8 cellular contexts compared by ENCODE assay signal in genomic region chr14:64503434-64504309, GRCh38. TPM values are rescaled to one million over a fixed set of nuclear protein-coding genes. Genes with fewer than 3 reads are reported as not detected.
DNase-seq lines count a peak whose midpoint lies in the region; ATAC-seq, FAIRE-seq and TF ChIP-seq lines count a peak whose summit lies in the region.

Gene ZBTB25 (minus strand): TSS chr14:64503838. CDS start chr14:64490533, 13,305 bp downstream.

- intact Hi-C loops in spleen (cut with DNase I; ENCODE audit: low total_unique reads) = no loop called here

- peaks cover 42 to 80% (median 68%) of the 10 kb centered on the region in 6 donors for H3K4me1 ChIP-seq in spleen

- 0 to 1% (median 0%) methylated on average over 39 to 87 of the region's 87 CpGs for WGBS in spleen, 5 donors

- TF ChIP-seq POLR2A in spleen (IDR thresholded peaks at IDR 0.05) = peak; percentile 50 to 84 (median 53)

- H3K36me3 ChIP-seq in bronchial epithelial cell (ENCODE audit: control insufficient read depth, insufficient read depth, low read length) (no peaks in the 10 kb centered on the region), spleen (peaks cover 0 to 7% (median 3%) of the 10 kb centered on the region in 6 donors)

- no peaks in the 10 kb centered on the region for H3K9me3 Mint-ChIP-seq in WTC11

- DNase-seq in AG04450 (ENCODE audit: low read depth, low spot score) = peak; percentile 78
- DNase-seq in NCI-H2227 treated with DMSO at 0.1 percent for 48 hours (lab: John Stamatoyannopoulos, UW) = peak; percentile 84
- DNase-seq in WTC11 (ENCODE audit: low spot score) = peak; percentile 87
- peak; percentile 73 for DNase-seq in bronchial epithelial cell (ENCODE audit: low read depth)
- peak; percentile 85 for DNase-seq in inferior parietal cortex (ENCODE audit: extremely low spot score)
- peak; percentile 99 for DNase-seq in spleen

- ATAC-seq in GM18907 (IDR thresholded peaks at IDR 0.05; ENCODE audit: unreplicated experiment) (peak; percentile 72), HG03139 (IDR thresholded peaks at IDR 0.05; ENCODE audit: unreplicated experiment) (peak; percentile 54), WTC11 (peak; percentile 70)

- H3K4me3 ChIP-seq in AG04450 (ENCODE audit: low read depth, low read length) (peak within 1 kb of the TSS; percentile 82), bronchial epithelial cell (ENCODE audit: low read depth, low read length) (peak within 1 kb of the TSS; percentile 56), spleen (peak within 1 kb of the TSS; percentile 55 to 88 (median 80))

- no peaks in the 10 kb centered on the region for H3K27me3 Mint-ChIP-seq in WTC11 (ENCODE audit: low read depth)

- H3K36me3 Mint-ChIP-seq in WTC11 = peaks cover 5% of the 10 kb centered on the region

- H3K27ac ChIP-seq in AG04450 (ENCODE audit: low read depth, low read length) (peak within 1 kb of the TSS; percentile 99), spleen (peak within 1 kb of the TSS; percentile 99 to 100 (median 99))

- peak within 1 kb of the TSS; percentile 99 for H3K27ac Mint-ChIP-seq in WTC11

- H3K4me1 Mint-ChIP-seq in WTC11 = peaks cover 50% of the 10 kb centered on the region

- peaks cover 3% of the 10 kb centered on the region; the same call in 1 of the 2 replicates for H3K9me3 ChIP-seq in AG04450 (ENCODE audit: control insufficient read depth, insufficient read depth, low read length)
- no peaks in the 10 kb centered on the region for H3K9me3 ChIP-seq in spleen

- FAIRE-seq in bronchial epithelial cell (lab: Jason Lieb, UNC) = no peak

- POLR2A ChIA-PET in AG04450 (lab: Yijun Ruan, JAX) = interaction anchor here (0.6 to 2.0 kb wide), 19 partner anchors 15 to 810 kb away, joined by 3 to 10 read pairs (median 4); partner anchors contain the start of genes HSPA2 and MTHFD1
- POLR2A ChIA-PET in WTC11 (lab: Charles Lee) = interaction anchor here (0.5 to 2.8 kb wide), 14 partner anchors 17 to 973 kb away, joined by 3 to 10 read pairs (median 5); partner anchors contain the start of genes HSPA2 and MTHFD1

- CTCF ChIA-PET in AG04450 (lab: Charles Lee) (interaction anchor here (0.6 kb wide), 1 partner anchor 156 kb away, joined by 3 read pairs; no protein-coding TSS in a partner anchor), WTC11 (lab: Charles Lee) (interaction anchor here (0.6 to 3.3 kb wide), 4 partner anchors 7 to 133 kb away, joined by 3 to 10 read pairs (median 4); partner anchors contain the start of gene HSPA2)

- TF ChIP-seq CTCF in AG04450 (IDR thresholded peaks at IDR 0.05; ENCODE audit: low read depth, low read length) = no peak
- no peak for TF ChIP-seq CTCF in WTC11 (IDR thresholded peaks at IDR 0.05)
- TF ChIP-seq CTCF in bronchial epithelial cell (IDR thresholded peaks at IDR 0.05; ENCODE audit: insufficient read depth, low read length, severe bottlenecking) = no peak
- no peak for TF ChIP-seq CTCF in spleen (IDR thresholded peaks at IDR 0.05 in 8 of 11, conservative IDR thresholded peaks at IDR 0.05 in 3 of 11)

- H3K27me3 ChIP-seq in AG04450 (ENCODE audit: control insufficient read depth, insufficient read depth, low read length) (no peaks in the 10 kb centered on the region), bronchial epithelial cell (ENCODE audit: control insufficient read depth, insufficient read depth, low read length) (no peaks in the 10 kb centered on the region), spleen (replicated peaks in 1 of 7) (no peaks in the 10 kb centered on the region)

- H3K4me3 Mint-ChIP-seq in WTC11 = peak within 1 kb of the TSS; percentile 81

TF ChIP-seq in WTC11, 78 proteins besides CTCF, POLR2A, EP300 and RAD21 (continues in another document):
- TF ChIP-seq ESRRA (CRISPR knock-in tag; IDR thresholded peaks at IDR 0.05; ENCODE audit: borderline replicate concordance) (no peak; the same call in 1 of the 2 replicates), ELF4 (CRISPR knock-in tag; IDR thresholded peaks at IDR 0.05; ENCODE audit: low read depth) (peak; percentile 31; the same call in 1 of the 2 replicates), E2F4 (CRISPR knock-in tag; IDR thresholded peaks at IDR 0.05; ENCODE audit: borderline replicate concordance, low read depth) (peak; percentile 72), FOXP4 (CRISPR knock-in tag; IDR thresholded peaks at IDR 0.05) (0 out of 2 replicates have a peak, but pooled peaks have one; percentile 26), RELA (CRISPR knock-in tag; IDR thresholded peaks at IDR 0.05; ENCODE audit: borderline replicate concordance) (peak; percentile 30), ZNF232 (CRISPR knock-in tag; IDR thresholded peaks at IDR 0.05) (no peak), NR3C1 (CRISPR knock-in tag; conservative IDR thresholded peaks at IDR 0.05; ENCODE audit: low read depth) (peak; percentile 87; the same call in 1 of the 2 replicates), NFYB (CRISPR knock-in tag; conservative IDR thresholded peaks at IDR 0.05; ENCODE audit: low read depth) (no peak), ZNF423 (CRISPR knock-in tag; IDR thresholded peaks at IDR 0.05) (peak; percentile 57; the same call in 1 of the 2 replicates), CBFB (CRISPR knock-in tag; IDR thresholded peaks at IDR 0.05; ENCODE audit: low read depth) (0 out of 2 replicates have a peak, but pooled peaks have one; percentile 26), USF2 (CRISPR knock-in tag; IDR thresholded peaks at IDR 0.05) (peak; percentile 96), SMAD4 (CRISPR knock-in tag; IDR thresholded peaks at IDR 0.05) (peak; percentile 64; the same call in 1 of the 2 replicates), GABPB1 (CRISPR knock-in tag; IDR thresholded peaks at IDR 0.05) (peak; percentile 60; the same call in 1 of the 2 replicates)
- TF ChIP-seq, protein P1, sequence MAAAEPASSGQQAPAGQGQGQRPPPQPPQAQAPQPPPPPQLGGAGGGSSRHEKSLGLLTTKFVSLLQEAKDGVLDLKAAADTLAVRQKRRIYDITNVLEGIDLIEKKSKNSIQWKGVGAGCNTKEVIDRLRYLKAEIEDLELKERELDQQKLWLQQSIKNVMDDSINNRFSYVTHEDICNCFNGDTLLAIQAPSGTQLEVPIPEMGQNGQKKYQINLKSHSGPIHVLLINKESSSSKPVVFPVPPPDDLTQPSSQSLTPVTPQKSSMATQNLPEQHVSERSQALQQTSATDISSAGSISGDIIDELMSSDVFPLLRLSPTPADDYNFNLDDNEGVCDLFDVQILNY (CRISPR knock-in tag; IDR thresholded peaks at IDR 0.05) = peak; percentile 97
- TF ChIP-seq, protein P2, sequence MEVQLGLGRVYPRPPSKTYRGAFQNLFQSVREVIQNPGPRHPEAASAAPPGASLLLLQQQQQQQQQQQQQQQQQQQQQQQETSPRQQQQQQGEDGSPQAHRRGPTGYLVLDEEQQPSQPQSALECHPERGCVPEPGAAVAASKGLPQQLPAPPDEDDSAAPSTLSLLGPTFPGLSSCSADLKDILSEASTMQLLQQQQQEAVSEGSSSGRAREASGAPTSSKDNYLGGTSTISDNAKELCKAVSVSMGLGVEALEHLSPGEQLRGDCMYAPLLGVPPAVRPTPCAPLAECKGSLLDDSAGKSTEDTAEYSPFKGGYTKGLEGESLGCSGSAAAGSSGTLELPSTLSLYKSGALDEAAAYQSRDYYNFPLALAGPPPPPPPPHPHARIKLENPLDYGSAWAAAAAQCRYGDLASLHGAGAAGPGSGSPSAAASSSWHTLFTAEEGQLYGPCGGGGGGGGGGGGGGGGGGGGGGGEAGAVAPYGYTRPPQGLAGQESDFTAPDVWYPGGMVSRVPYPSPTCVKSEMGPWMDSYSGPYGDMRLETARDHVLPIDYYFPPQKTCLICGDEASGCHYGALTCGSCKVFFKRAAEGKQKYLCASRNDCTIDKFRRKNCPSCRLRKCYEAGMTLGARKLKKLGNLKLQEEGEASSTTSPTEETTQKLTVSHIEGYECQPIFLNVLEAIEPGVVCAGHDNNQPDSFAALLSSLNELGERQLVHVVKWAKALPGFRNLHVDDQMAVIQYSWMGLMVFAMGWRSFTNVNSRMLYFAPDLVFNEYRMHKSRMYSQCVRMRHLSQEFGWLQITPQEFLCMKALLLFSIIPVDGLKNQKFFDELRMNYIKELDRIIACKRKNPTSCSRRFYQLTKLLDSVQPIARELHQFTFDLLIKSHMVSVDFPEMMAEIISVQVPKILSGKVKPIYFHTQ (CRISPR knock-in tag; IDR thresholded peaks at IDR 0.05) = peak; percentile 79

RNA-seq across cellular contexts. Expression of gene ZBTB25, which starts in this region (rescaled TPM):
- polyA plus RNA-seq in AG04450 (2011; rRNA removed) (6.3 and 7.3 TPM in 2 replicates), spleen (1 to 10 TPM; 5.0 to 5.7 (median 5.5) TPM)
- 10.1 and 11.9 TPM in 2 replicates for polyA minus RNA-seq in AG04450 (2011; rRNA and poly(A)+ RNA removed)
- total RNA-seq in WTC11 (2021) (11.9 to 14.0 TPM (median 13.1 TPM) in 3 replicates), bronchial epithelial cell (4.1 and 4.7 TPM in 2 replicates), spleen (10 to 100 TPM; 14.7 to 27.5 (median 21.3) TPM)

Comparison
In these comparisons a context has a peak if more than half of its experiments do, and no peak if none do; other contexts are left out.
1. Peak in every context shown above with its lines: DNase-seq, ATAC-seq, H3K4me3 ChIP-seq and H3K27ac ChIP-seq.